ENCODE assay signal across 9 cellular contexts in genomic region chr12:116735951-116736599, GRCh38. TPM values are rescaled to one million over a fixed set of nuclear protein-coding genes. Genes with fewer than 3 reads are reported as not detected.
DNase-seq lines count a peak whose midpoint lies in the region; ATAC-seq, FAIRE-seq and TF ChIP-seq lines count a peak whose summit lies in the region.
"Had no signal": no experiment of that assay in that cellular context is flagged by ENCODE, and none has a peak within 500 bp of the region (broad histone marks: within the 10 kb centered on the region; RNA-seq: fewer than 3 reads in every experiment).

No MANE protein-coding gene starts in this region.

- peak overlapping the region; percentile 80; the same call in 1 of the 2 replicates for H3K9ac ChIP-seq in GM12878 (ENCODE audit: control insufficient read depth, insufficient read depth, low read length)

- H3K27me3 ChIP-seq in BE2C, result no peaks in the 10 kb centered on the region
- no peaks in the 10 kb centered on the region for H3K27me3 ChIP-seq in GM12878 (replicated peaks in 1 of 2; ENCODE audit: control insufficient read depth in 2 of 2, insufficient read depth in 2 of 2, low read length in 1 of 2)

- TF ChIP-seq POLR2A in GM12878 (IDR thresholded peaks at IDR 0.05; ENCODE audit: low read depth, low read length), result no peak

- H3K36me3 ChIP-seq in BE2C (peaks cover 5% of the 10 kb centered on the region; the same call in 1 of the 2 replicates), GM12878 (ENCODE audit: control insufficient read depth in 2 of 2, insufficient read depth in 2 of 2, low read length in 1 of 2) (no peaks in the 10 kb centered on the region; a peak in 2 of 4 replicates)

- H3K4me3 ChIP-seq in BE2C (ENCODE audit: low read depth, low read length) (peak overlapping the region; percentile 84), GM12878 (peak overlapping the region; percentile 99)

- POLR2A ChIA-PET in GM12878 (lab: Charles Lee), result interaction anchor here (0.6 kb wide), 1 partner anchor 534 kb away, joined by 3 read pairs; no protein-coding TSS in a partner anchor

- 32% methylated on average over 8 of the region's 9 CpGs for WGBS in GM12878 (ENCODE audit: insufficient coverage, insufficient replicate concordance, low lambda C conversion rate, missing lambda C conversion rate)

- RAD21 ChIA-PET in GM12878 (lab: Charles Lee; ENCODE audit: unreplicated experiment), result no interaction called here

- H3K79me2 ChIP-seq in GM12878 (ENCODE audit: control insufficient read depth, insufficient read depth, low read length), result peaks cover 21% of the 10 kb centered on the region

- no peak for TF ChIP-seq RAD21 in GM12878 (IDR thresholded peaks at IDR 0.05; ENCODE audit: insufficient read depth, low read depth, low read length)

- intact Hi-C loops in GM12878 (cut with micrococcal nuclease; ENCODE audit: unreplicated experiment), result loop anchor here (10.0 kb wide), 1 partner anchor 149 kb away; the partner anchor contains the start of gene HRK

- no peak for TF ChIP-seq EP300 in GM12878 (IDR thresholded peaks at IDR 0.05; ENCODE audit: borderline replicate concordance in 1 of 2, control insufficient read depth in 1 of 2, low read depth in 2 of 2, low read length in 2 of 2)

- no peak overlapping the region for H2AFZ ChIP-seq in GM12878 (ENCODE audit: control insufficient read depth, low read depth, low read length)

- H3K4me1 ChIP-seq in BE2C (no peaks in the 10 kb centered on the region), GM12878 (ENCODE audit: control insufficient read depth, insufficient read depth, low read length) (peaks cover 4% of the 10 kb centered on the region; the same call in 1 of the 2 replicates)

- CTCF ChIA-PET in GM12878 (lab: Yijun Ruan, JAX), result interaction anchor here (1.0 kb wide), 1 partner anchor 24 kb away, joined by 3 read pairs; no protein-coding TSS in a partner anchor

- TF ChIP-seq CTCF in BE2C (IDR thresholded peaks at IDR 0.05; ENCODE audit: low read depth, low read length), result no peak
- TF ChIP-seq CTCF in GM12878 (IDR thresholded peaks at IDR 0.05 in 2 of 3, conservative IDR thresholded peaks at IDR 0.05 in 1 of 3; ENCODE audit: control insufficient read depth in 2 of 3, extremely low read depth in 1 of 3, insufficient read depth in 1 of 3, low read depth in 3 of 3, low read length in 3 of 3), result no peak

- SMC1A ChIA-PET in GM12878 (lab: Charles Lee; ENCODE audit: uncharacterized antibody, unreplicated experiment), result interaction anchor here (0.6 kb wide), 1 partner anchor 236 kb away, joined by 3 read pairs; no protein-coding TSS in a partner anchor

- no peaks in the 10 kb centered on the region for H4K20me1 ChIP-seq in GM12878 (ENCODE audit: control insufficient read depth, insufficient read depth)

- no peaks in the 10 kb centered on the region for H3K9me3 ChIP-seq in BE2C
- no peaks in the 10 kb centered on the region for H3K9me3 ChIP-seq in GM12878 (replicated peaks; ENCODE audit: control insufficient read depth, insufficient read depth, low read length)

- DNase-seq in BE2C (no peak), HT-29 (ENCODE audit: low spot score) (peak; percentile 68), GM12878 (ENCODE audit: low read depth, low spot score) (no peak), mucosa of gallbladder (ENCODE audit: low spot score) (peak; percentile 73), NCI-H1694 treated with DMSO at 0.1 percent for 48 hours (lab: John Stamatoyannopoulos, UW) (no peak)
- DNase-seq: NCI-H1436 had no signal

- H3K27ac ChIP-seq in GM12878 (ENCODE audit: control insufficient read depth, insufficient read depth), result no peak overlapping the region

- BruUV-seq in GM12878 (replicated peaks; lab: Mats Ljungman, UMichigan), result no TSS peak

- ATAC-seq in GM12878, result peak; percentile 10; the same call in 2 of the 3 replicates
- ATAC-seq in HG03439 (IDR thresholded peaks at IDR 0.05; ENCODE audit: unreplicated experiment), result no peak
- ATAC-seq in GM18517 (IDR thresholded peaks at IDR 0.05; ENCODE audit: unreplicated experiment), result no peak
- ATAC-seq in HG03139 (IDR thresholded peaks at IDR 0.05; ENCODE audit: unreplicated experiment), result no peak

- in situ Hi-C loops in GM12878 (cut with MboI), result no loop called here

- FAIRE-seq in GM12878 (lab: Jason Lieb, UNC), result no peak

- peak overlapping the region; percentile 88 for H3K4me2 ChIP-seq in GM12878 (ENCODE audit: control insufficient read depth, insufficient read depth)

TF ChIP-seq in GM12878, 131 proteins besides CTCF, POLR2A, EP300 and RAD21 (continues in another document):
- TF ChIP-seq SMC3 (IDR thresholded peaks at IDR 0.05; ENCODE audit: borderline replicate concordance, low read length) (no peak), IKZF2 (IDR thresholded peaks at IDR 0.05) (peak in 1 of 2 experiments; percentile 9; a peak in 1 of 4 replicates), MTA2 (IDR thresholded peaks at IDR 0.05; ENCODE audit: low read depth) (0 out of 2 replicates have a peak, but pooled peaks have one; percentile 21), SKIL (IDR thresholded peaks at IDR 0.05; ENCODE audit: low read depth, poor library complexity, severe bottlenecking) (peak; percentile 41)

RNA-seq across cellular contexts. Expression of gene SPRING1, which starts 1.8 kb away (rescaled TPM):
- polyA plus RNA-seq in BE2C (2012; ENCODE audit: insufficient read depth, insufficient read length, low read depth), result 30.5 TPM
- 40.7 and 48.2 TPM in 2 replicates for total RNA-seq in HT-29 (2014; rRNA removed; shearing (Covaris generic))
- total RNA-seq in GM12878 (2013; cell fraction: nucleolus; rRNA removed), result 11.6 and 12.8 TPM in 2 replicates
- total RNA-seq in GM12878 (2014; rRNA removed) (21.4 and 22.5 TPM in 2 replicates), GM12878 (2014; rRNA removed; fragmentation: Illumina TruSeq; extraction: Trizol) (9.3 and 10.1 TPM in 2 replicates), GM12878 (2021) (25.7 and 26.6 TPM in 2 replicates), mucosa of gallbladder (27.7 TPM)
- 4.4 TPM for polyA plus RNA-seq in GM12878 (2011; ENCODE audit: low read depth)
- polyA plus RNA-seq in GM12878 (2011; rRNA removed) (15.6 and 16.7 TPM in 2 replicates), GM12878 (2014; fragmentation: Illumina TruSeq; extraction: Trizol) (9.3 and 11.4 TPM in 2 replicates), GM12878 (2014; fragmentation: Nextera tagmentation; extraction: Ambion mirVana) (1 to 10 TPM; 2.5 to 4.4 TPM), GM12878 (2014; rRNA removed) (15.2 and 16.6 TPM in 2 replicates), GM12878 (2016; fragmentation: Nextera tagmentation; extraction: Ambion mirVana) (10 to 100 TPM; 12.1 to 17.3 TPM)
- polyA plus RNA-seq in GM12878 (2011; cell fraction: cytosol; rRNA removed), result 16.6 and 16.8 TPM in 2 replicates
- polyA plus RNA-seq in GM12878 (2011; cell fraction: nucleus; rRNA removed), result 8.8 and 10.3 TPM in 2 replicates
- polyA plus RNA-seq in GM12878 (2012), result 9.7 and 10.8 TPM in 2 replicates
- polyA minus RNA-seq in GM12878 (2011; rRNA and poly(A)+ RNA removed), result 18.5 and 19.7 TPM in 2 replicates
- 7.8 and 11.7 TPM in 2 replicates for polyA minus RNA-seq in GM12878 (2011; cell fraction: cytosol; rRNA and poly(A)+ RNA removed)
- 5.1 and 9.2 TPM in 2 replicates for polyA minus RNA-seq in GM12878 (2011; cell fraction: nucleus; rRNA and poly(A)+ RNA removed)

RNA-seq across cellular contexts. Expression of gene RNFT2, which starts 2.0 kb away (rescaled TPM):
- 14.7 TPM for polyA plus RNA-seq in BE2C (2012; ENCODE audit: insufficient read depth, insufficient read length, low read depth)
- total RNA-seq in HT-29 (2014; rRNA removed; shearing (Covaris generic)), result 11.3 and 16.2 TPM in 2 replicates
- 20.0 and 22.7 TPM in 2 replicates for total RNA-seq in GM12878 (2013; cell fraction: nucleolus; rRNA removed)
- 8.0 and 8.8 TPM in 2 replicates for total RNA-seq in GM12878 (2014; rRNA removed)
- 6.1 and 8.7 TPM in 2 replicates for total RNA-seq in GM12878 (2014; rRNA removed; fragmentation: Illumina TruSeq; extraction: Trizol)
- 17.3 and 21.0 TPM in 2 replicates for total RNA-seq in GM12878 (2021)
- polyA plus RNA-seq in GM12878 (2011; ENCODE audit: low read depth), result 2.8 TPM
- 8.1 and 10.5 TPM in 2 replicates for polyA plus RNA-seq in GM12878 (2011; rRNA removed)
- polyA plus RNA-seq in GM12878 (2011; cell fraction: cytosol; rRNA removed), result 9.2 and 11.4 TPM in 2 replicates
- polyA plus RNA-seq in GM12878 (2011; cell fraction: nucleus; rRNA removed), result 11.9 and 12.3 TPM in 2 replicates
- polyA plus RNA-seq in GM12878 (2012), result 2.7 and 5.4 TPM in 2 replicates
- 2.4 and 2.5 TPM in 2 replicates for polyA plus RNA-seq in GM12878 (2014; fragmentation: Illumina TruSeq; extraction: Trizol)
- polyA plus RNA-seq in GM12878 (2014; fragmentation: Nextera tagmentation; extraction: Ambion mirVana), result 10 to 100 TPM in 1 of 2 experiments, 1 to 10 TPM in 1; 3.5 to 12.7 TPM
- polyA plus RNA-seq in GM12878 (2014; rRNA removed), result 7.0 and 7.7 TPM in 2 replicates
- 10 to 100 TPM; 12.3 to 14.2 TPM for polyA plus RNA-seq in GM12878 (2016; fragmentation: Nextera tagmentation; extraction: Ambion mirVana)
- 32.8 and 37.6 TPM in 2 replicates for polyA minus RNA-seq in GM12878 (2011; rRNA and poly(A)+ RNA removed)
- polyA minus RNA-seq in GM12878 (2011; cell fraction: cytosol; rRNA and poly(A)+ RNA removed), result 12.8 and 13.9 TPM in 2 replicates
- polyA minus RNA-seq in GM12878 (2011; cell fraction: nucleus; rRNA and poly(A)+ RNA removed), result 14.7 and 21.2 TPM in 2 replicates
- 5.6 TPM for total RNA-seq in mucosa of gallbladder

Comparison
In these comparisons a context has a peak if more than half of its experiments do, and no peak if none do; other contexts are left out.
1. DNase-seq: peak in HT-29 (single experiment) and mucosa of gallbladder (single experiment); none in BE2C (single experiment), GM12878 (single experiment) and NCI-H1694 treated with DMSO at 0.1 percent for 48 hours (single experiment).